In the genomic region with DNA sequence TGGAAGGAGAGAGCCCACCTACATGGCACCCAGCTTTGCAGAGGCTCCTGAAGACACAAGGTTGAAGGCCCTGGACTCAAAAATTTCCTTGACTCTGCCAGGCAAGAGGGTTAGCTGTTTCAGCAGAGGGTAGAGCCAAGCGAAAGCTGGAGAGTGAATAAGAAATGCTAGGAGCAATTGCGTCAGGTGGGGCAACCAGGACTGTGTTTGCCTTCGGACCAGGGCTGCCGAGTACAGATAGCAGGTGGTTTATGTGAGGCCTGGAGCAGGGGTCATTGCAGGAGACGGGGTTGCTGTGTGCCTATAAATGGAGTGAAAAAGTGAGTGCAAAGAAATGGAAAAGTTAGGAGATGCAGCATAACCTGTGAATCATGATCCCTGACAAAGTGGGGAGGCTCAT, we compare ENCODE assay signal across 20 cellular contexts.
"Had no signal": no experiment of that assay in that cellular context is flagged by ENCODE, and none has a peak within 500 bp of the region (broad histone marks: within the 10 kb centered on the region; RNA-seq: fewer than 3 reads in every experiment).

No MANE protein-coding gene starts in this region.

- H3K4me1 ChIP-seq: SJSA1 had no signal

- H3K36me3 ChIP-seq: SJSA1 had no signal

- DNase-seq: Kasumi-1, MM.1S, NCI-H1048, NCI-H1105, NCI-H1417, NCI-H1436 treated with DMSO at 0.1 percent for 48 hours, NCI-H1694, NCI-H187 treated with DMSO at 0.1 percent for 48 hours, NCI-H2029 treated with DMSO at 0.1 percent for 48 hours, NCI-H2171 treated with DMSO at 0.1 percent for 48 hours, NCI-H69, NCI-H774, Right ventricle myocardium superior, RPMI8226, SIG-M5 had no signal

- H3K27ac ChIP-seq: KMS-11, SJSA1, SK-N-MC had no signal

- ATAC-seq: K562 had no signal

- H3K4me3 ChIP-seq: K562, SJSA1, SK-N-MC had no signal

- H3K36me3 Mint-ChIP-seq: IgD-negative memory B cell had no signal

- H3K9ac ChIP-seq: KMS-11 had no signal
